In genomic region chrX:148592595-148592994, GRCh38 we compare ENCODE assay signal across 18 cellular contexts.
"Had no signal": no experiment of that assay in that cellular context is flagged by ENCODE, and none has a peak within 500 bp of the region (broad histone marks: within the 10 kb centered on the region; RNA-seq: fewer than 3 reads in every experiment).

No MANE protein-coding gene starts in this region.

- H3K4me3 ChIP-seq: esophagus muscularis mucosa, gastrocnemius medialis, hepatocyte, mucosa of descending colon, suprapubic skin, thyroid gland, upper lobe of left lung, uterus had no signal

- H3K4me2 ChIP-seq: hepatocyte had no signal

- ATAC-seq: effector memory CD8-positive, alpha-beta T cell; gastrocnemius medialis; left lobe of liver; mucosa of descending colon; naive thymus-derived CD8-positive, alpha-beta T cell; sciatic nerve; stimulated activated naive CD8-positive, alpha-beta T cell treated with anti-CD3 and anti-CD28 coated beads, Interleukin-15, Interleukin-2, amounts not matched to agents 100 U/mL and 50 U/mL, for 24 hours had no signal

- H3K9me3 ChIP-seq: esophagus muscularis mucosa, gastrocnemius medialis, mucosa of descending colon, suprapubic skin, thyroid gland, upper lobe of left lung, uterus had no signal

- H3K27me3 ChIP-seq: esophagus muscularis mucosa, gastrocnemius medialis, hepatocyte, suprapubic skin, thyroid gland, uterus had no signal

- H3K27ac ChIP-seq: epithelial cell of prostate, esophagus muscularis mucosa, gastrocnemius medialis, hepatocyte, suprapubic skin, thyroid gland, upper lobe of left lung, uterus had no signal

- DNase-seq: effector memory CD8-positive, alpha-beta T cell; gastrocnemius medialis; islet precursor cell; mammary epithelial cell; mucosa of descending colon; naive thymus-derived CD8-positive, alpha-beta T cell; stimulated activated CD4-positive, alpha-beta T cell treated with anti-CD3 and anti-CD28 coated beads, Interleukin-2, amount 100 ng/mL, for 24 hours; stimulated activated naive CD8-positive, alpha-beta T cell treated with anti-CD3 and anti-CD28 coated beads, Interleukin-15, Interleukin-2, amounts not matched to agents 100 U/mL and 50 U/mL, for 24 hours; thyroid gland; upper lobe of left lung; uterus had no signal

- H3K36me3 ChIP-seq: esophagus muscularis mucosa, gastrocnemius medialis, suprapubic skin, thyroid gland, upper lobe of left lung, uterus had no signal

- H3K79me2 ChIP-seq: hepatocyte had no signal

- H3K4me1 ChIP-seq: esophagus muscularis mucosa, gastrocnemius medialis, suprapubic skin, thyroid gland, upper lobe of left lung, uterus had no signal

- H2AFZ ChIP-seq: hepatocyte had no signal

- FAIRE-seq: colon had no signal
